In genomic region chr2:102005989-102006885, GRCh38 we compare ENCODE assay signal across 8 cellular contexts. TPM values are rescaled to one million over a fixed set of nuclear protein-coding genes. Genes with fewer than 3 reads are reported as not detected.
DNase-seq lines count a peak whose midpoint lies in the region; ATAC-seq and TF ChIP-seq lines count a peak whose summit lies in the region.

No MANE protein-coding gene starts in this region.

- H3K36me3 Mint-ChIP-seq in endothelial cell (ENCODE audit: low read depth, unreplicated experiment): no peaks in the 10 kb centered on the region

- DNase-seq in SIG-M5 treated with dmso at 0.1 percent for 504 hours (lab: John Stamatoyannopoulos, UW; ENCODE audit: unreplicated experiment) (peak; percentile 81), SIG-M5 (lab: John Stamatoyannopoulos, UW) (no peak), SHP77 treated with DMSO at 0.1 percent for 48 hours (lab: John Stamatoyannopoulos, UW) (peak; percentile 8), endothelial cell (ENCODE audit: low spot score) (peak; percentile 65), mucosa of descending colon (peak in 1 of 3 donors; percentile 78), DMS79 (lab: John Stamatoyannopoulos, UW) (no peak), NCI-H2029 treated with DMSO at 0.1 percent for 48 hours (lab: John Stamatoyannopoulos, UW) (no peak)

- peaks cover 2% of the 10 kb centered on the region for H3K27me3 Mint-ChIP-seq in endothelial cell (ENCODE audit: unreplicated experiment)

- no peaks in the 10 kb centered on the region for H3K4me1 Mint-ChIP-seq in endothelial cell (ENCODE audit: unreplicated experiment)

- H3K4me1 ChIP-seq in mucosa of descending colon (ENCODE audit: low read depth): no peaks in the 10 kb centered on the region

- peak; percentile 72 for ATAC-seq in HG03039 (IDR thresholded peaks at IDR 0.05; ENCODE audit: unreplicated experiment)
- ATAC-seq in mucosa of descending colon: peak; percentile 74

- TF ChIP-seq CTCF in endothelial cell (IDR thresholded peaks at IDR 0.05; ENCODE audit: unreplicated experiment) (peak; percentile 74), mucosa of descending colon (IDR thresholded peaks at IDR 0.05) (no peak)

- H3K4me3 ChIP-seq in mucosa of descending colon: no peak overlapping the region

- intact Hi-C loops in mucosa of descending colon (cut with DNase I, micrococcal nuclease): no loop called here

- H3K27ac Mint-ChIP-seq in endothelial cell (ENCODE audit: unreplicated experiment): no peak overlapping the region

- H3K4me3 Mint-ChIP-seq in endothelial cell (ENCODE audit: unreplicated experiment): no peak overlapping the region

- no peaks in the 10 kb centered on the region for H3K36me3 ChIP-seq in mucosa of descending colon (ENCODE audit: low read depth)

- H3K9me3 Mint-ChIP-seq in endothelial cell (ENCODE audit: unreplicated experiment): no peaks in the 10 kb centered on the region

- H3K9me3 ChIP-seq in mucosa of descending colon: no peaks in the 10 kb centered on the region

RNA-seq across cellular contexts. Expression of gene IL1R2, which starts 14.5 kb away (rescaled TPM):
- not detected for total RNA-seq in endothelial cell (ENCODE audit: unreplicated experiment)
- 10 to 100 TPM; 17.9 to 40.3 (median 39.8) TPM for total RNA-seq in mucosa of descending colon

Comparison
In these comparisons a context has a peak if more than half of its experiments do, and no peak if none do; other contexts are left out.
1. DNase-seq: peak in SIG-M5 treated with dmso at 0.1 percent for 504 hours (single experiment), SHP77 treated with DMSO at 0.1 percent for 48 hours (single experiment) and endothelial cell (single experiment); none in SIG-M5 (single experiment), DMS79 (single experiment) and NCI-H2029 treated with DMSO at 0.1 percent for 48 hours (single experiment).
2. RNA of gene IL1R2, which starts 14.5 kb away (total RNA-seq): 17.9 to 40.3 TPM in mucosa of descending colon; not detected in endothelial cell (single experiment); every median in the first group is over 10 times any median in the second.